Comparison of ENCODE assay signal across 9 cellular contexts in the genomic region with DNA sequence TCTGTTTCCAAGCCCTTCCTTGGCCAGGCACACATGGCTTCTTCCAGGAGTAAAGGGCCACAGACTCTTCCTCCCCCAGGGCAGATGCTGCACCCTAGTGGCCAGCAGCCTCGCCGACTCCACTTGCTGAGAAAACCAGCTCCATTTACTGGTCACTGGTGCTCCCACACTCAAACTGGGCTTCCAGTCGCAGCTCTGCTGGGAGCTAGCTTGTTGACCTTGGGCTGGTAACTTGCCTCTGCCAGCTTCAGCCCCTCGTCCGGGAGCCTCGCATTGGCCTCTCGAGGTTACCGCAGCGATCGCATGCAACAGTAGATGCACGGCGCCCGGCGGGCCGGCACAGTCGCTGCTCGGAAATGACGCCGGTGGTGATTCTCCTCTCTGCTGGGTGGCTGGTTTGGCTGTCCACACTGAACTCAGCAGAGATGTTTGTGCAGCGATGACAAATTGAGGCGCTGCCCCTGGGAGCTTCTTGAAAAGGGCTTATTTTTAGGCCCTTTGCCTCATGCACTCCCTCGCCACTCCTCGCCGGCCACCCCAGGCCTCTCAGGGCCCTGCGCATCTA.
DNase-seq lines count a peak whose midpoint lies in the region; ATAC-seq and TF ChIP-seq lines count a peak whose summit lies in the region.
"Had no signal": no experiment of that assay in that cellular context is flagged by ENCODE, and none has a peak within 500 bp of the region (broad histone marks: within the 10 kb centered on the region; RNA-seq: fewer than 3 reads in every experiment).

No MANE protein-coding gene starts in this region.

- H3K27ac Mint-ChIP-seq in activated CD4-positive, alpha-beta memory T cell treated with anti-CD3 and anti-CD28 coated beads, Interleukin-2, amount 10 ng/mL, durations not matched to agents 7 days and 5 days = no peak overlapping the region
- H3K27ac Mint-ChIP-seq in neural crest cell (ENCODE audit: unreplicated experiment) = peak overlapping the region; percentile 62

- intact Hi-C loops in vagina (cut with DNase I) = no loop called here

- TF ChIP-seq POLR2A in erythroblast (IDR thresholded peaks at IDR 0.05; ENCODE audit: low read length) (no peak), vagina (IDR thresholded peaks at IDR 0.05) (no peak)

- no peak overlapping the region for H3K4me3 ChIP-seq in vagina
- H3K4me3 ChIP-seq: BLaER1 had no signal

- H3K4me1 ChIP-seq in vagina = peaks cover 45% of the 10 kb centered on the region

- H3K9me3 ChIP-seq in vagina = no peaks in the 10 kb centered on the region
- H3K9me3 ChIP-seq: BLaER1 had no signal

- DNase-seq in NCI-H1436 (lab: John Stamatoyannopoulos, UW) (peak; percentile 9), NCI-H1436 treated with DMSO at 0.1 percent for 48 hours (lab: John Stamatoyannopoulos, UW) (no peak), Kasumi-1 (lab: John Stamatoyannopoulos, UW) (peak; percentile 35 to 61), erythroblast (lab: John Stamatoyannopoulos, UW) (peak; percentile 72 to 73), neural crest cell (ENCODE audit: low read depth, low spot score) (no peak), vagina (ENCODE audit: extremely low spot score in 2 of 2) (no peak)
- DNase-seq in activated CD4-positive, alpha-beta memory T cell treated with anti-CD3 and anti-CD28 coated beads, Interleukin-2, amount 10 ng/mL, durations not matched to agents 7 days and 5 days = peak; percentile 61

- H3K4me3 Mint-ChIP-seq in activated CD4-positive, alpha-beta memory T cell treated with anti-CD3 and anti-CD28 coated beads, Interleukin-2, amount 10 ng/mL, durations not matched to agents 7 days and 5 days = no peak overlapping the region
- no peak overlapping the region for H3K4me3 Mint-ChIP-seq in neural crest cell

- no peak for ATAC-seq in GM21447 (IDR thresholded peaks at IDR 0.05; ENCODE audit: unreplicated experiment)

- POLR2A ChIA-PET in activated CD4-positive, alpha-beta memory T cell treated with anti-CD3 and anti-CD28 coated beads, Interleukin-2, amount 10 ng/mL, durations not matched to agents 7 days and 5 days (lab: Charles Lee) = interaction anchor here (1.3 kb wide), 1 partner anchor 21 kb away, joined by 3 read pairs; no protein-coding TSS in a partner anchor

- TF ChIP-seq CTCF in neural crest cell (conservative IDR thresholded peaks at IDR 0.05) (peak; percentile 63), vagina (IDR thresholded peaks at IDR 0.05) (no peak)

- no peaks in the 10 kb centered on the region for H3K4me1 Mint-ChIP-seq in activated CD4-positive, alpha-beta memory T cell treated with anti-CD3 and anti-CD28 coated beads, Interleukin-2, amount 10 ng/mL, durations not matched to agents 7 days and 5 days
- peaks cover 52% of the 10 kb centered on the region for H3K4me1 Mint-ChIP-seq in neural crest cell

- H3K27me3 Mint-ChIP-seq in activated CD4-positive, alpha-beta memory T cell treated with anti-CD3 and anti-CD28 coated beads, Interleukin-2, amount 10 ng/mL, durations not matched to agents 7 days and 5 days = no peaks in the 10 kb centered on the region
- H3K27me3 Mint-ChIP-seq in neural crest cell (ENCODE audit: low read depth) = no peaks in the 10 kb centered on the region

- peaks cover 0 to 45% of the 10 kb centered on the region in 2 donors for H3K36me3 ChIP-seq in vagina

- no peaks in the 10 kb centered on the region for H3K27me3 ChIP-seq in vagina
- H3K27me3 ChIP-seq: BLaER1 had no signal

- peak overlapping the region; percentile 28 for H3K27ac ChIP-seq in vagina

- H3K36me3 Mint-ChIP-seq in activated CD4-positive, alpha-beta memory T cell treated with anti-CD3 and anti-CD28 coated beads, Interleukin-2, amount 10 ng/mL, durations not matched to agents 7 days and 5 days (ENCODE audit: low read depth) = peaks cover 19% of the 10 kb centered on the region
- peaks cover 7% of the 10 kb centered on the region for H3K36me3 Mint-ChIP-seq in neural crest cell (ENCODE audit: low read depth)

- CTCF ChIA-PET in activated CD4-positive, alpha-beta memory T cell treated with anti-CD3 and anti-CD28 coated beads, Interleukin-2, amount 10 ng/mL, durations not matched to agents 7 days and 5 days (lab: Charles Lee) = interaction anchor here (0.7 to 2.1 kb wide), 22 partner anchors 10 to 332 kb away, joined by 3 to 30 read pairs (median 3); no protein-coding TSS in a partner anchor

- H3K9me3 Mint-ChIP-seq in activated CD4-positive, alpha-beta memory T cell treated with anti-CD3 and anti-CD28 coated beads, Interleukin-2, amount 10 ng/mL, durations not matched to agents 7 days and 5 days = no peaks in the 10 kb centered on the region
- no peaks in the 10 kb centered on the region for H3K9me3 Mint-ChIP-seq in neural crest cell

Comparison
In these comparisons a context has a peak if more than half of its experiments do, and no peak if none do; other contexts are left out.
1. DNase-seq: peak in NCI-H1436 (single experiment), Kasumi-1 (2 of 2), activated CD4-positive, alpha-beta memory T cell treated with anti-CD3 and anti-CD28 coated beads, Interleukin-2, amount 10 ng/mL, durations not matched to agents 7 days and 5 days (single experiment) and erythroblast (2 of 2); none in NCI-H1436 treated with DMSO at 0.1 percent for 48 hours (single experiment), neural crest cell (single experiment) and vagina (0 of 2).